8 cellular contexts compared by ENCODE assay signal in the genomic region with DNA sequence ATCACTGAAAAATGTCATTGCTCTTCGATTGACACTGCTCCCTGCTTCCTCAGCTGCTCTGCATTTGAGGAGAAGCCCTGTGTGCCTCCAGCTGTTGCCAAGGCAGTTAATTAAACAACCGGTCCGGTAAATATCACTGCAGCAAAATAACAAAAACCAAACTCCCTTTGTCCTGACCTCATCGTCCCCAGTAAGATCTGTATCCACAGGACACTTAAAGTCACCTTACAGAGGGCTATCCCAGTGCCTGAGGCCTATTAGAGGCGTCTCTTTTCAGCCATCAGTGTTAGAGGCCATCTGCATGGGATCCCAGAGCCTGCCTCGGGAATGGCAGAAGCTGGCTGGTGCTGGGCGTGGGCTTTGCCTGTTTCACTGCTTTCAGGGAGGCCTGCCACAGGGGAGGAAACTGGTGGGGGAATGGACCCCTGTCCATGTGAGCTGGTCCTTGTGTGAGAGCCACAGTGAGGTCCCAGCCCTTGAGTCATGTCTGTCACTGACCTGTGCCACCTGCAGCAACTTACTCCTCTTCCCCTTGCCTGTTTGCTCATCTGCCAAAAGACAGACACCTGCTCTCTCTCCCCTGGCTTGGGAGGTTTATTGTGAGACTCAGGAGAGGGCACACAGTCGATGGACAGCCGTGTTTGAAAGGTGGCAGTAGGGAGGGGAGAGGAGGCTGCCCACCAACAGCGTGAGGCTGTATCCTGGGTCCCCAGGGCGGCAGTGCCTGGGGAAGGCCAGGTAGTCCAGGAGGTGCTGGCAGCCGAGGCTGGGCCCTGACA.
DNase-seq lines count a peak whose midpoint lies in the region; ATAC-seq and TF ChIP-seq lines count a peak whose summit lies in the region.

No MANE protein-coding gene starts in this region.

- no peak for TF ChIP-seq EP300 in esophagus muscularis mucosa (IDR thresholded peaks at IDR 0.05)

- H3K27ac ChIP-seq in esophagus muscularis mucosa (replicated peaks in 1 of 4), result peak overlapping the region; percentile 84 to 97 (median 92)
- H3K27ac ChIP-seq in prostate gland, result peak overlapping the region; percentile 57 to 60

- H3K27me3 ChIP-seq in esophagus muscularis mucosa, result no peaks in the 10 kb centered on the region
- H3K27me3 ChIP-seq in prostate gland (replicated peaks; ENCODE audit: insufficient read depth), result no peaks in the 10 kb centered on the region

- TF ChIP-seq CTCF in esophagus muscularis mucosa (IDR thresholded peaks at IDR 0.05) (no peak), prostate gland (IDR thresholded peaks at IDR 0.05) (no peak)

- no peaks in the 10 kb centered on the region for H3K9me3 ChIP-seq in esophagus muscularis mucosa
- H3K9me3 ChIP-seq in prostate gland, result no peaks in the 10 kb centered on the region

- H3K36me3 ChIP-seq in esophagus muscularis mucosa, result peaks cover 12 to 29% (median 21%) of the 10 kb centered on the region in 4 donors
- peaks cover 0 to 9% of the 10 kb centered on the region in 2 donors for H3K36me3 ChIP-seq in prostate gland

- TF ChIP-seq POLR2A in esophagus muscularis mucosa (IDR thresholded peaks at IDR 0.05; ENCODE audit: low read depth), result no peak
- no peak for TF ChIP-seq POLR2A in prostate gland (IDR thresholded peaks at IDR 0.05)

- POLR2A ChIA-PET in HEK293T (lab: Yijun Ruan, JAX), result no interaction called here

- peaks cover 74 to 100% (median 100%) of the 10 kb centered on the region in 4 donors for H3K4me1 ChIP-seq in esophagus muscularis mucosa
- peaks cover 6% of the 10 kb centered on the region for H3K4me1 ChIP-seq in prostate gland (replicated peaks)

- ATAC-seq in HG02970 (IDR thresholded peaks at IDR 0.05; ENCODE audit: low FRiP score, unreplicated experiment) (no peak), GM19324 (IDR thresholded peaks at IDR 0.05; ENCODE audit: low FRiP score, unreplicated experiment) (no peak)

- H3K4me3 ChIP-seq in esophagus muscularis mucosa (peak overlapping the region in 2 of 4 donors; percentile 2 to 5), prostate gland (no peak overlapping the region)

- DNase-seq in DMS153 treated with DMSO at 0.1 percent for 48 hours (lab: John Stamatoyannopoulos, UW; ENCODE audit: unreplicated experiment) (peak; percentile 13), NCI-H69 (lab: John Stamatoyannopoulos, UW) (peak; percentile 48), esophagus muscularis mucosa (ENCODE audit: extremely low spot score) (no peak), prostate gland (ENCODE audit: low spot score) (no peak), HEK293T (ENCODE audit: extremely low spot score) (no peak), mucosa of gallbladder (ENCODE audit: low spot score) (no peak)

- intact Hi-C loops in esophagus muscularis mucosa (cut with DNase I), result no loop called here
- intact Hi-C loops in prostate gland (cut with DNase I), result no loop called here

- CTCF ChIA-PET in HEK293T (lab: Yijun Ruan, JAX), result no interaction called here

- 45% methylated on average over 11 of the region's 12 CpGs for WGBS in esophagus muscularis mucosa
- WGBS in prostate gland, result 38% methylated on average over 12 of the region's 12 CpGs

TF ChIP-seq in HEK293T, 16 proteins besides CTCF, POLR2A, EP300 and RAD21:
- TF ChIP-seq ELF4 (IDR thresholded peaks at IDR 0.05) (no peak), BHLHE40 (IDR thresholded peaks at IDR 0.05; ENCODE audit: borderline replicate concordance) (no peak), ZNF384 (IDR thresholded peaks at IDR 0.05) (no peak), FOXA1 (IDR thresholded peaks at IDR 0.05) (no peak), SP1 (IDR thresholded peaks at IDR 0.05) (no peak), FOXM1 (IDR thresholded peaks at IDR 0.05; ENCODE audit: borderline replicate concordance) (no peak), LEF1 (IDR thresholded peaks at IDR 0.05; ENCODE audit: borderline replicate concordance) (no peak), L3MBTL2 (conservative IDR thresholded peaks at IDR 0.05) (no peak), SUZ12 (IDR thresholded peaks at IDR 0.05) (no peak), CTBP1 (IDR thresholded peaks at IDR 0.05; ENCODE audit: borderline replicate concordance) (no peak), HDGF (IDR thresholded peaks at IDR 0.05; ENCODE audit: borderline replicate concordance) (no peak)
- TF ChIP-seq, protein P1, sequence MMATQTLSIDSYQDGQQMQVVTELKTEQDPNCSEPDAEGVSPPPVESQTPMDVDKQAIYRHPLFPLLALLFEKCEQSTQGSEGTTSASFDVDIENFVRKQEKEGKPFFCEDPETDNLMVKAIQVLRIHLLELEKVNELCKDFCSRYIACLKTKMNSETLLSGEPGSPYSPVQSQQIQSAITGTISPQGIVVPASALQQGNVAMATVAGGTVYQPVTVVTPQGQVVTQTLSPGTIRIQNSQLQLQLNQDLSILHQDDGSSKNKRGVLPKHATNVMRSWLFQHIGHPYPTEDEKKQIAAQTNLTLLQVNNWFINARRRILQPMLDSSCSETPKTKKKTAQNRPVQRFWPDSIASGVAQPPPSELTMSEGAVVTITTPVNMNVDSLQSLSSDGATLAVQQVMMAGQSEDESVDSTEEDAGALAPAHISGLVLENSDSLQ (IDR thresholded peaks at IDR 0.05), result no peak
TF ChIP-seq in HEK293T: peak in this region for 0.

Comparison
In these comparisons a context has a peak if more than half of its experiments do, and no peak if none do; other contexts are left out.
1. DNase-seq: peak in DMS153 treated with DMSO at 0.1 percent for 48 hours (single experiment) and NCI-H69 (single experiment); none in esophagus muscularis mucosa (single experiment), prostate gland (single experiment), HEK293T (single experiment) and mucosa of gallbladder (single experiment).